Comparison of ENCODE assay signal across 15 cellular contexts in the genomic region with DNA sequence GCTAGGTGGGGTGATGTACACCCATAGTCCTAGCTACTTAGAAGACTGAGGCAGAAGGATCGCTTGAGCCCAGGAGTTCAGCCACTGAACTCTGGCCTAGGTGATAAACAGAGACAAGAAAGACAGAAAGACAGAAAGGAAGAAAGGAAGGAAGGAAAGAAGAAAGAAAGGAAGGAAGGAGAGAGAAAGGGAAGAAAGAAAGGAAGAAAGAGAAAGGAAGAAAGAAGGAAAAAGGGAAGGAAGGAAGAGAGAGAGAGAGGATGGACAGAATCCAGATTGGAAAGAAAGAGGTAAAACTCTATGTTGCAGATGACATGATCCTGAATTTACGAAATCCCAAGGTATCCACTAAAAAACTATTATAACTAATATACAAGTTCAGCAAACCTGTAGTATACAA. TPM values are rescaled to one million over a fixed set of nuclear protein-coding genes. Genes with fewer than 3 reads are reported as not detected.
A peak's percentile ranks its signal among the peaks of the same experiment; 100 is the strongest.
DNase-seq lines count a peak whose midpoint lies in the region; ATAC-seq and TF ChIP-seq lines count a peak whose summit lies in the region.
"Had no signal": no experiment of that assay in that cellular context is flagged by ENCODE, and none has a peak within 500 bp of the region (broad histone marks: within the 10 kb centered on the region; RNA-seq: fewer than 3 reads in every experiment).

No MANE protein-coding gene starts in this region.

- intact Hi-C loops in activated T-helper 1 cell treated with anti-CD3 and anti-CD28 coated beads, Interleukin-12 subunit alpha, Interleukin-12 subunit beta, Interleukin-2, Interleukin-4 antibody, amounts not matched to agents 30 ng/mL and 10 ng/mL and 1 ng/mL, durations not matched to agents 14 hours and 24 hours and 36 hours (cut with micrococcal nuclease) = no loop called here
- intact Hi-C loops in esophagus squamous epithelium (cut with DNase I) = no loop called here

- 93 to 94% methylated on average over 2 of the region's 2 CpGs for WGBS in esophagus squamous epithelium, 2 donors

- TF ChIP-seq CTCF in esophagus squamous epithelium (IDR thresholded peaks at IDR 0.05) = no peak

- peaks cover 81% of the 10 kb centered on the region for H3K36me3 Mint-ChIP-seq in stimulated activated naive CD8-positive, alpha-beta T cell treated with anti-CD3 and anti-CD28 coated beads, Interleukin-15, Interleukin-2, amounts not matched to agents 100 ng/mL and 50 ng/mL, for 24 hours (ENCODE audit: low read depth)
- peaks cover 53% of the 10 kb centered on the region for H3K36me3 Mint-ChIP-seq in activated T-helper 1 cell treated with anti-CD3 and anti-CD28 coated beads, Interleukin-12 subunit alpha, Interleukin-12 subunit beta, Interleukin-2, Interleukin-4 antibody, amounts not matched to agents 30 ng/mL and 10 ng/mL and 1 ng/mL, durations not matched to agents 14 hours and 24 hours and 36 hours (ENCODE audit: low read depth)
- peaks cover 17% of the 10 kb centered on the region for H3K36me3 Mint-ChIP-seq in memory B cell
- H3K36me3 Mint-ChIP-seq in activated T-cell treated with anti-CD3 and anti-CD28 coated beads, Interleukin-2, amount 50 U/mL, for 24 hours (ENCODE audit: low read depth) = peaks cover 90% of the 10 kb centered on the region

- no peak for DNase-seq in stimulated activated naive CD8-positive, alpha-beta T cell treated with anti-CD3 and anti-CD28 coated beads, Interleukin-15, Interleukin-2, amounts not matched to agents 100 U/mL and 50 U/mL, for 24 hours
- DNase-seq in activated T-helper 1 cell treated with anti-CD3 and anti-CD28 coated beads, Interleukin-12 subunit alpha, Interleukin-12 subunit beta, Interleukin-2, Interleukin-4 antibody, amounts not matched to agents 30 ng/mL and 10 ng/mL and 1 ng/mL, durations not matched to agents 14 hours and 24 hours and 36 hours (ENCODE audit: low spot score) = no peak
- DNase-seq in memory B cell (ENCODE audit: low spot score in 2 of 2) (no peak), esophagus squamous epithelium (lab: John Stamatoyannopoulos, UW) (no peak)
- DNase-seq in activated T-cell treated with anti-CD3 and anti-CD28 coated beads, Interleukin-2, amount 50 U/mL, for 24 hours = no peak
- DNase-seq: BE2C; Caco-2; CD4-positive, alpha-beta memory T cell; DND-41; GDM1; GM23248 had no signal

- peaks cover 0 to 3% (median 0%) of the 10 kb centered on the region in 3 donors for H3K4me1 ChIP-seq in esophagus squamous epithelium
- H3K4me1 ChIP-seq: A549, BE2C had no signal

- no peak overlapping the region for H3K27ac ChIP-seq in esophagus squamous epithelium
- H3K27ac ChIP-seq: A549, C4-2B, GM23248 had no signal

- H3K27ac Mint-ChIP-seq in stimulated activated naive CD8-positive, alpha-beta T cell treated with anti-CD3 and anti-CD28 coated beads, Interleukin-15, Interleukin-2, amounts not matched to agents 100 ng/mL and 50 ng/mL, for 24 hours = peak overlapping the region; percentile 12
- peak overlapping the region; percentile 13 for H3K27ac Mint-ChIP-seq in activated T-helper 1 cell treated with anti-CD3 and anti-CD28 coated beads, Interleukin-12 subunit alpha, Interleukin-12 subunit beta, Interleukin-2, Interleukin-4 antibody, amounts not matched to agents 30 ng/mL and 10 ng/mL and 1 ng/mL, durations not matched to agents 14 hours and 24 hours and 36 hours
- H3K27ac Mint-ChIP-seq in memory B cell = peak overlapping the region; percentile 2
- no peak overlapping the region for H3K27ac Mint-ChIP-seq in activated T-cell treated with anti-CD3 and anti-CD28 coated beads, Interleukin-2, amount 50 U/mL, for 24 hours

- no peak for TF ChIP-seq POLR2A in esophagus squamous epithelium (IDR thresholded peaks at IDR 0.05)

- no peaks in the 10 kb centered on the region for H3K27me3 ChIP-seq in esophagus squamous epithelium
- H3K27me3 ChIP-seq: BE2C had no signal

- H3K27me3 Mint-ChIP-seq in stimulated activated naive CD8-positive, alpha-beta T cell treated with anti-CD3 and anti-CD28 coated beads, Interleukin-15, Interleukin-2, amounts not matched to agents 100 ng/mL and 50 ng/mL, for 24 hours = no peaks in the 10 kb centered on the region
- H3K27me3 Mint-ChIP-seq in activated T-helper 1 cell treated with anti-CD3 and anti-CD28 coated beads, Interleukin-12 subunit alpha, Interleukin-12 subunit beta, Interleukin-2, Interleukin-4 antibody, amounts not matched to agents 30 ng/mL and 10 ng/mL and 1 ng/mL, durations not matched to agents 14 hours and 24 hours and 36 hours (ENCODE audit: insufficient read depth) = no peaks in the 10 kb centered on the region
- no peaks in the 10 kb centered on the region for H3K27me3 Mint-ChIP-seq in memory B cell
- H3K27me3 Mint-ChIP-seq in activated T-cell treated with anti-CD3 and anti-CD28 coated beads, Interleukin-2, amount 50 U/mL, for 24 hours = no peaks in the 10 kb centered on the region
- H3K27me3 Mint-ChIP-seq: CD4-positive, alpha-beta memory T cell had no signal

- ATAC-seq in stimulated activated naive CD8-positive, alpha-beta T cell treated with anti-CD3 and anti-CD28 coated beads, Interleukin-15, Interleukin-2, amounts not matched to agents 100 U/mL and 50 U/mL, for 24 hours = no peak
- ATAC-seq in memory B cell (ENCODE audit: low read depth) = no peak
- ATAC-seq in GM21526 (IDR thresholded peaks at IDR 0.05; ENCODE audit: low FRiP score, unreplicated experiment) = no peak
- ATAC-seq: A549 had no signal

- H3K9me3 ChIP-seq in esophagus squamous epithelium = no peaks in the 10 kb centered on the region
- H3K9me3 ChIP-seq: A549, BE2C, Caco-2 had no signal

- H3K36me3 ChIP-seq in esophagus squamous epithelium = peaks cover 0 to 81% (median 3%) of the 10 kb centered on the region in 3 donors

- peaks cover 30% of the 10 kb centered on the region for H3K4me1 Mint-ChIP-seq in stimulated activated naive CD8-positive, alpha-beta T cell treated with anti-CD3 and anti-CD28 coated beads, Interleukin-15, Interleukin-2, amounts not matched to agents 100 ng/mL and 50 ng/mL, for 24 hours (ENCODE audit: low read depth)
- peaks cover 46% of the 10 kb centered on the region for H3K4me1 Mint-ChIP-seq in activated T-helper 1 cell treated with anti-CD3 and anti-CD28 coated beads, Interleukin-12 subunit alpha, Interleukin-12 subunit beta, Interleukin-2, Interleukin-4 antibody, amounts not matched to agents 30 ng/mL and 10 ng/mL and 1 ng/mL, durations not matched to agents 14 hours and 24 hours and 36 hours (ENCODE audit: low read depth)
- H3K4me1 Mint-ChIP-seq in memory B cell = peaks cover 23% of the 10 kb centered on the region
- H3K4me1 Mint-ChIP-seq in activated T-cell treated with anti-CD3 and anti-CD28 coated beads, Interleukin-2, amount 50 U/mL, for 24 hours (ENCODE audit: low read depth) = peaks cover 33% of the 10 kb centered on the region

- no peaks in the 10 kb centered on the region for H3K9me3 Mint-ChIP-seq in stimulated activated naive CD8-positive, alpha-beta T cell treated with anti-CD3 and anti-CD28 coated beads, Interleukin-15, Interleukin-2, amounts not matched to agents 100 ng/mL and 50 ng/mL, for 24 hours
- no peaks in the 10 kb centered on the region for H3K9me3 Mint-ChIP-seq in activated T-helper 1 cell treated with anti-CD3 and anti-CD28 coated beads, Interleukin-12 subunit alpha, Interleukin-12 subunit beta, Interleukin-2, Interleukin-4 antibody, amounts not matched to agents 30 ng/mL and 10 ng/mL and 1 ng/mL, durations not matched to agents 14 hours and 24 hours and 36 hours
- no peaks in the 10 kb centered on the region for H3K9me3 Mint-ChIP-seq in memory B cell
- H3K9me3 Mint-ChIP-seq in activated T-cell treated with anti-CD3 and anti-CD28 coated beads, Interleukin-2, amount 50 U/mL, for 24 hours = no peaks in the 10 kb centered on the region
- H3K9me3 Mint-ChIP-seq: CD4-positive, alpha-beta memory T cell had no signal

- H3K4me3 ChIP-seq in esophagus squamous epithelium = no peak overlapping the region
- H3K4me3 ChIP-seq: A549, GM23248 had no signal

- H3K4me3 Mint-ChIP-seq in stimulated activated naive CD8-positive, alpha-beta T cell treated with anti-CD3 and anti-CD28 coated beads, Interleukin-15, Interleukin-2, amounts not matched to agents 100 ng/mL and 50 ng/mL, for 24 hours = no peak overlapping the region
- no peak overlapping the region for H3K4me3 Mint-ChIP-seq in activated T-helper 1 cell treated with anti-CD3 and anti-CD28 coated beads, Interleukin-12 subunit alpha, Interleukin-12 subunit beta, Interleukin-2, Interleukin-4 antibody, amounts not matched to agents 30 ng/mL and 10 ng/mL and 1 ng/mL, durations not matched to agents 14 hours and 24 hours and 36 hours
- no peak overlapping the region for H3K4me3 Mint-ChIP-seq in memory B cell
- H3K4me3 Mint-ChIP-seq in activated T-cell treated with anti-CD3 and anti-CD28 coated beads, Interleukin-2, amount 50 U/mL, for 24 hours = no peak overlapping the region
- H3K4me3 Mint-ChIP-seq: CD4-positive, alpha-beta memory T cell had no signal

RNA-seq across cellular contexts. Expression of gene INTS13, which starts 8.2 kb away (rescaled TPM):
- 43.8 and 52.2 TPM in 2 replicates for total RNA-seq in activated T-helper 1 cell treated with anti-CD3 and anti-CD28 coated beads, Interleukin-12 subunit alpha, Interleukin-12 subunit beta, Interleukin-2, Interleukin-4 antibody, amounts not matched to agents 30 ng/mL and 10 ng/mL and 1 ng/mL, durations not matched to agents 14 hours and 24 hours and 36 hours
- total RNA-seq in esophagus squamous epithelium = 10 to 100 TPM; 16.1 to 49.7 (median 28.6) TPM

RNA-seq across cellular contexts. Expression of gene FGFR1OP2, which starts 8.7 kb away (rescaled TPM):
- 48.3 and 49.9 TPM in 2 replicates for total RNA-seq in activated T-helper 1 cell treated with anti-CD3 and anti-CD28 coated beads, Interleukin-12 subunit alpha, Interleukin-12 subunit beta, Interleukin-2, Interleukin-4 antibody, amounts not matched to agents 30 ng/mL and 10 ng/mL and 1 ng/mL, durations not matched to agents 14 hours and 24 hours and 36 hours
- total RNA-seq in esophagus squamous epithelium = 10 to 100 TPM; 26.6 to 65.4 (median 41.3) TPM
